19 cellular contexts compared by ENCODE assay signal in genomic region chr12:89969098-89969497, GRCh38.
DNase-seq lines count a peak whose midpoint lies in the region; ATAC-seq and TF ChIP-seq lines count a peak whose summit lies in the region.
"Had no signal": no experiment of that assay in that cellular context is flagged by ENCODE, and none has a peak within 500 bp of the region (broad histone marks: within the 10 kb centered on the region; RNA-seq: fewer than 3 reads in every experiment).

No MANE protein-coding gene starts in this region.

- no peak overlapping the region for H2AK5ac ChIP-seq in trophoblast cell (ENCODE audit: low read length)

- peaks cover 42% of the 10 kb centered on the region for H3K4me1 Mint-ChIP-seq in Calu3 (ENCODE audit: low read depth, unreplicated experiment)
- peaks cover 10% of the 10 kb centered on the region for H3K4me1 Mint-ChIP-seq in CD8-positive, alpha-beta T cell (ENCODE audit: low read depth)

- no peaks in the 10 kb centered on the region for H3K27me3 Mint-ChIP-seq in Calu3 (ENCODE audit: unreplicated experiment)
- no peaks in the 10 kb centered on the region for H3K27me3 Mint-ChIP-seq in CD8-positive, alpha-beta T cell (ENCODE audit: low read depth)

- H3K27me3 ChIP-seq in foreskin keratinocyte: no peaks in the 10 kb centered on the region
- no peaks in the 10 kb centered on the region for H3K27me3 ChIP-seq in trophoblast cell (ENCODE audit: insufficient read depth, low read length)
- no peaks in the 10 kb centered on the region for H3K27me3 ChIP-seq in CD8-positive, alpha-beta T cell (ENCODE audit: insufficient read depth, low read length)
- H3K27me3 ChIP-seq: SJCRH30 had no signal

- peaks cover 12% of the 10 kb centered on the region for H3K79me1 ChIP-seq in trophoblast cell (ENCODE audit: low read length)

- H3K9ac ChIP-seq in trophoblast cell (ENCODE audit: low read length): no peak overlapping the region
- H3K9ac ChIP-seq: KMS-11 had no signal

- CTCF ChIA-PET in Calu3 (lab: Charles Lee): no interaction called here
- CTCF ChIA-PET in CD8-positive, alpha-beta T cell (lab: Charles Lee): interaction anchor here (1.1 kb wide), 1 partner anchor 426 kb away, joined by 3 read pairs; no protein-coding TSS in a partner anchor

- H3K36me3 ChIP-seq in trophoblast cell (ENCODE audit: control insufficient read depth in 1 of 2, insufficient read depth in 2 of 2, low read length in 2 of 2): no peaks in the 10 kb centered on the region
- H3K36me3 ChIP-seq in CD8-positive, alpha-beta T cell (ENCODE audit: insufficient read depth, low read length): no peaks in the 10 kb centered on the region
- H3K36me3 ChIP-seq: SJCRH30 had no signal

- H3K36me3 Mint-ChIP-seq in Calu3 (ENCODE audit: insufficient read depth, unreplicated experiment): peaks cover 9% of the 10 kb centered on the region
- no peaks in the 10 kb centered on the region for H3K36me3 Mint-ChIP-seq in CD8-positive, alpha-beta T cell

- H2BK5ac ChIP-seq in trophoblast cell (ENCODE audit: low read depth, low read length, poor library complexity): no peak overlapping the region

- no peak overlapping the region for H4K8ac ChIP-seq in trophoblast cell (ENCODE audit: low read depth, low read length)

- peak; percentile 50 for DNase-seq in Calu3
- DNase-seq in NCI-H226: peak; percentile 82
- peak; percentile 71 to 83 for DNase-seq in foreskin keratinocyte
- DNase-seq in trophoblast cell: peak; percentile 55 to 86
- DNase-seq in KG1 (lab: John Stamatoyannopoulos, UW): no peak
- DNase-seq in CD8-positive, alpha-beta T cell: no peak
- no peak for DNase-seq in SIG-M5 (lab: John Stamatoyannopoulos, UW)
- DNase-seq: C1 segment of cervical spinal cord, COR-L47, H7, MM.1S, NCI-H1105 treated with DMSO at 0.1 percent for 48 hours, NCI-H2029, NCI-H2171 treated with DMSO at 0.1 percent for 48 hours, NCI-H510A, NCI-H82, SJCRH30 had no signal

- peaks cover 2% of the 10 kb centered on the region for H3K79me2 ChIP-seq in trophoblast cell (ENCODE audit: control insufficient read depth, insufficient read depth, low read length, poor library complexity)

- peak; percentile 85 for ATAC-seq in foreskin keratinocyte
- no peak for ATAC-seq in CD8-positive, alpha-beta T cell
- ATAC-seq in HG03378 (IDR thresholded peaks at IDR 0.05; ENCODE audit: unreplicated experiment): no peak

- no peak overlapping the region for H2AFZ ChIP-seq in trophoblast cell (ENCODE audit: insufficient read depth, low read length, poor library complexity)

- no peak overlapping the region for H3K23ac ChIP-seq in trophoblast cell (ENCODE audit: low read length)

- H3K27ac Mint-ChIP-seq in Calu3 (ENCODE audit: unreplicated experiment): peak overlapping the region; percentile 45
- H3K27ac Mint-ChIP-seq in CD8-positive, alpha-beta T cell: no peak overlapping the region

- BruUV-seq in Calu3 (replicated peaks; lab: Mats Ljungman, UMichigan): no TSS peak

- no CpG with 5 or more reads among the region's 4 CpGs for WGBS in trophoblast cell (ENCODE audit: extremely low coverage, insufficient coverage, insufficient read length)

- no peaks in the 10 kb centered on the region for H3K9me3 ChIP-seq in trophoblast cell (ENCODE audit: insufficient read depth, low read depth, low read length)
- no peaks in the 10 kb centered on the region for H3K9me3 ChIP-seq in CD8-positive, alpha-beta T cell (ENCODE audit: low read length)
- H3K9me3 ChIP-seq: SJCRH30 had no signal

- no peak overlapping the region for H3K4ac ChIP-seq in trophoblast cell (ENCODE audit: low read depth, low read length)

- TF ChIP-seq CTCF in Calu3 (IDR thresholded peaks at IDR 0.05; ENCODE audit: unreplicated experiment): no peak
- no peak for TF ChIP-seq CTCF in foreskin keratinocyte (conservative IDR thresholded peaks at IDR 0.05)
- TF ChIP-seq CTCF in CD8-positive, alpha-beta T cell (IDR thresholded peaks at IDR 0.05): no peak

- H3K27ac ChIP-seq in foreskin keratinocyte (no peak overlapping the region), trophoblast cell (ENCODE audit: low read depth, low read length) (no peak overlapping the region)
- no peak overlapping the region for H3K27ac ChIP-seq in CD8-positive, alpha-beta T cell (ENCODE audit: low read depth, low read length)
- H3K27ac ChIP-seq: KMS-11, SJCRH30 had no signal

- no peak overlapping the region for H4K91ac ChIP-seq in trophoblast cell (ENCODE audit: low read depth, low read length)

- H3K4me1 ChIP-seq in foreskin keratinocyte (peaks cover 21% of the 10 kb centered on the region), trophoblast cell (ENCODE audit: control insufficient read depth in 1 of 2, insufficient read depth in 2 of 2, low read length in 2 of 2) (peaks cover 8 to 15% of the 10 kb centered on the region in 2 experiments)
- no peaks in the 10 kb centered on the region for H3K4me1 ChIP-seq in CD8-positive, alpha-beta T cell (ENCODE audit: insufficient read depth, low read length)

- no peak overlapping the region for H3K4me2 ChIP-seq in trophoblast cell (ENCODE audit: low read length)
- H3K4me2 ChIP-seq: KMS-11 had no signal

- intact Hi-C loops in Calu3 (cut with micrococcal nuclease; ENCODE audit: unreplicated experiment): loop anchor here (5.0 kb wide), 1 partner anchor 133 kb away; no protein-coding TSS in a partner anchor
- intact Hi-C loops in CD8-positive, alpha-beta T cell (cut with DNase I, micrococcal nuclease): no loop called here

- H2BK120ac ChIP-seq in trophoblast cell (ENCODE audit: insufficient read depth, low read length, poor library complexity): no peak overlapping the region

- no peak overlapping the region for H3K14ac ChIP-seq in trophoblast cell (ENCODE audit: low read length)

- no peak overlapping the region for H3K18ac ChIP-seq in trophoblast cell (ENCODE audit: low read length)

- POLR2A ChIA-PET in CD8-positive, alpha-beta T cell (lab: Charles Lee): no interaction called here

- no peak overlapping the region for H2BK12ac ChIP-seq in trophoblast cell (ENCODE audit: low read length)

- no peak overlapping the region for H4K12ac ChIP-seq in trophoblast cell (ENCODE audit: low read depth, low read length)

- no peak overlapping the region for H3K4me3 ChIP-seq in trophoblast cell (ENCODE audit: low read depth, low read length)
- no peak overlapping the region for H3K4me3 ChIP-seq in CD8-positive, alpha-beta T cell (ENCODE audit: low read depth, low read length)
- H3K4me3 ChIP-seq: SJCRH30 had no signal

- H3K4me3 Mint-ChIP-seq in Calu3 (ENCODE audit: low read depth, unreplicated experiment): no peak overlapping the region
- H3K4me3 Mint-ChIP-seq in CD8-positive, alpha-beta T cell: no peak overlapping the region

- no peaks in the 10 kb centered on the region for H3K9me3 Mint-ChIP-seq in Calu3 (ENCODE audit: low read depth, unreplicated experiment)
- H3K9me3 Mint-ChIP-seq in CD8-positive, alpha-beta T cell: no peaks in the 10 kb centered on the region

Comparison
In these comparisons a context has a peak if more than half of its experiments do, and no peak if none do; other contexts are left out.
1. DNase-seq: peak in Calu3 (single experiment), NCI-H226 (single experiment), foreskin keratinocyte (2 of 2) and trophoblast cell (2 of 2); none in KG1 (single experiment), CD8-positive, alpha-beta T cell (0 of 7) and SIG-M5 (single experiment).